21 cellular contexts compared by ENCODE assay signal in the genomic region with DNA sequence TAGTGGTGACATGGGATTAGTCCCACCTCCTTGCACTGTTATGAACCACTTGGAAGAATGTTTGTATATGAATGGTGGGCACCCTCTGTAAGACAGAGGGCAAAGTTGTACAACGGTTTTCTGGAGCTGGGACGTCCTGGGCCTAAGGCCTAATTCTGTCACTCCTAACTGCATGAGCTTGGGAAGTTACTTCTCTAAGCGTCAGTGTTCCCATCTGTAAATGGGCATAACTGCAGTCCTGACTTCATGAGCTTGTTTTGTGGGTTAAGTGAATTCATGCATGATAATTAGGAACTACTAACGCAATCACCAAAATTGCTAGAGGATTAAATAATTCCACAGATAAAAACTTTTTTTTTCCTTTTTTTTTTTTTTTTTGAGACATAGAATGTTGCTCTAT. TPM values are rescaled to one million over a fixed set of nuclear protein-coding genes. Genes with fewer than 3 reads are reported as not detected.
A peak's percentile ranks its signal among the peaks of the same experiment; 100 is the strongest.
DNase-seq lines count a peak whose midpoint lies in the region; ATAC-seq and TF ChIP-seq lines count a peak whose summit lies in the region.
"Had no signal": no experiment of that assay in that cellular context is flagged by ENCODE, and none has a peak within 500 bp of the region (broad histone marks: within the 10 kb centered on the region; RNA-seq: fewer than 3 reads in every experiment).

No MANE protein-coding gene starts in this region.

- H3K4me3 ChIP-seq in adipocyte (ENCODE audit: low read length), result peak overlapping the region; percentile 95

- peaks cover 6% of the 10 kb centered on the region for H3K36me3 ChIP-seq in adipocyte (ENCODE audit: control insufficient read depth, insufficient read depth, low read length, severe bottlenecking)
- H3K36me3 ChIP-seq: ascending aorta, BE2C, esophagus squamous epithelium had no signal

- H3K4me1 Mint-ChIP-seq in activated naive CD8-positive, alpha-beta T cell (ENCODE audit: low read depth), result peaks cover 11% of the 10 kb centered on the region
- H3K4me1 Mint-ChIP-seq in activated naive CD8-positive, alpha-beta T cell treated with anti-CD3 and anti-CD28 coated beads for 36 hours, result peaks cover 14% of the 10 kb centered on the region
- peaks cover 9 to 12% of the 10 kb centered on the region in 2 donors for H3K4me1 Mint-ChIP-seq in immature natural killer cell
- peaks cover 27% of the 10 kb centered on the region for H3K4me1 Mint-ChIP-seq in progenitor cell of endocrine pancreas (ENCODE audit: low read depth)

- no peak for ATAC-seq in HG03571 (IDR thresholded peaks at IDR 0.05; ENCODE audit: unreplicated experiment)
- ATAC-seq: A549 had no signal

- peak overlapping the region; percentile 35 for H3K4me3 Mint-ChIP-seq in activated naive CD8-positive, alpha-beta T cell
- H3K4me3 Mint-ChIP-seq in activated naive CD8-positive, alpha-beta T cell treated with anti-CD3 and anti-CD28 coated beads for 36 hours, result no peak overlapping the region
- peak overlapping the region in 3 of 5 donors; percentile 13 to 51 (median 21) for H3K4me3 Mint-ChIP-seq in immature natural killer cell
- peak overlapping the region; percentile 98 for H3K4me3 Mint-ChIP-seq in progenitor cell of endocrine pancreas (ENCODE audit: low read depth)

- no peak overlapping the region for H3K27ac Mint-ChIP-seq in activated naive CD8-positive, alpha-beta T cell
- no peak overlapping the region for H3K27ac Mint-ChIP-seq in activated naive CD8-positive, alpha-beta T cell treated with anti-CD3 and anti-CD28 coated beads for 36 hours
- no peak overlapping the region for H3K27ac Mint-ChIP-seq in immature natural killer cell
- H3K27ac Mint-ChIP-seq in progenitor cell of endocrine pancreas, result no peak overlapping the region
- H3K27ac Mint-ChIP-seq: activated naive CD4-positive, alpha-beta T cell treated with anti-CD3 and anti-CD28 coated beads for 36 hours had no signal

- H3K9ac ChIP-seq in adipocyte (ENCODE audit: low read length), result peak overlapping the region; percentile 98

- no peaks in the 10 kb centered on the region for H3K9me3 Mint-ChIP-seq in activated naive CD8-positive, alpha-beta T cell (ENCODE audit: low read depth)
- no peaks in the 10 kb centered on the region for H3K9me3 Mint-ChIP-seq in activated naive CD8-positive, alpha-beta T cell treated with anti-CD3 and anti-CD28 coated beads for 36 hours
- H3K9me3 Mint-ChIP-seq in immature natural killer cell (no peaks in the 10 kb centered on the region), progenitor cell of endocrine pancreas (ENCODE audit: low read depth) (no peaks in the 10 kb centered on the region)
- H3K9me3 Mint-ChIP-seq: activated naive CD4-positive, alpha-beta T cell treated with anti-CD3 and anti-CD28 coated beads for 36 hours; IgD-negative memory B cell had no signal

- no peaks in the 10 kb centered on the region for H3K9me3 ChIP-seq in adipocyte (ENCODE audit: control insufficient read depth, low read length)
- H3K9me3 ChIP-seq: A549, ascending aorta, BE2C, esophagus squamous epithelium, SK-N-SH had no signal

- H3K4me1 ChIP-seq in adipocyte (ENCODE audit: control insufficient read depth, insufficient read depth, low read length), result peaks cover 56% of the 10 kb centered on the region
- H3K4me1 ChIP-seq: BE2C had no signal

- no peak for TF ChIP-seq CTCF in progenitor cell of endocrine pancreas (IDR thresholded peaks at IDR 0.05; ENCODE audit: unreplicated experiment)

- DNase-seq in activated naive CD8-positive, alpha-beta T cell treated with anti-CD3 and anti-CD28 coated beads for 36 hours, result no peak
- DNase-seq in adipocyte (ENCODE audit: low read depth) (no peak), immature natural killer cell (no peak), progenitor cell of endocrine pancreas (ENCODE audit: low spot score, unreplicated experiment) (no peak), HPDE6-E6E7 (ENCODE audit: extremely low spot score) (no peak), SKM-1 treated with dmso at 0.1 percent for 144 hours (lab: John Stamatoyannopoulos, UW; ENCODE audit: unreplicated experiment) (no peak)
- DNase-seq: activated naive CD4-positive, alpha-beta T cell treated with anti-CD3 and anti-CD28 coated beads for 36 hours; activated T-cell treated with anti-CD3 and anti-CD28 coated beads, Interleukin-2, amount 50 U/mL, for 48 hours; BE2C; effector memory CD4-positive, alpha-beta T cell; esophagus squamous epithelium; GOT3; NCI-H1417 treated with DMSO at 0.1 percent for 48 hours; NCI-H524 treated with DMSO at 0.1 percent for 48 hours; SK-N-SH; T1000 had no signal

- H3K36me3 Mint-ChIP-seq in activated naive CD8-positive, alpha-beta T cell, result no peaks in the 10 kb centered on the region
- no peaks in the 10 kb centered on the region for H3K36me3 Mint-ChIP-seq in activated naive CD8-positive, alpha-beta T cell treated with anti-CD3 and anti-CD28 coated beads for 36 hours
- no peaks in the 10 kb centered on the region for H3K36me3 Mint-ChIP-seq in immature natural killer cell
- no peaks in the 10 kb centered on the region for H3K36me3 Mint-ChIP-seq in progenitor cell of endocrine pancreas (ENCODE audit: insufficient read depth)

- peaks cover 3% of the 10 kb centered on the region for H3K27me3 Mint-ChIP-seq in activated naive CD8-positive, alpha-beta T cell
- H3K27me3 Mint-ChIP-seq in activated naive CD8-positive, alpha-beta T cell treated with anti-CD3 and anti-CD28 coated beads for 36 hours, result peaks cover 8% of the 10 kb centered on the region
- H3K27me3 Mint-ChIP-seq in immature natural killer cell (ENCODE audit: low read depth in 3 of 3), result peaks cover 10 to 17% (median 13%) of the 10 kb centered on the region in 3 donors
- H3K27me3 Mint-ChIP-seq in progenitor cell of endocrine pancreas, result no peaks in the 10 kb centered on the region

- H3K27me3 ChIP-seq in adipocyte (replicated peaks; ENCODE audit: control insufficient read depth, insufficient read depth, low read length), result no peaks in the 10 kb centered on the region
- H3K27me3 ChIP-seq: ascending aorta, BE2C, esophagus squamous epithelium had no signal

RNA-seq across cellular contexts. Expression of a gene that starts 1.8 kb away (rescaled TPM):
- 1 to 10 TPM; 8.8 to 9.0 TPM for total RNA-seq in activated naive CD8-positive, alpha-beta T cell treated with anti-CD3 and anti-CD28 coated beads for 36 hours
- under 1 TPM in 1 of 3 donors, not detected in 2; 0.27 TPM for polyA plus RNA-seq in immature natural killer cell
- 85.1 and 87.9 TPM in 2 replicates for total RNA-seq in progenitor cell of endocrine pancreas

RNA-seq across cellular contexts. Expression of a gene that starts 2.6 kb away (rescaled TPM):
- total RNA-seq in activated naive CD8-positive, alpha-beta T cell treated with anti-CD3 and anti-CD28 coated beads for 36 hours, result 1 to 10 TPM; 1.2 to 1.3 TPM
- polyA plus RNA-seq in immature natural killer cell, result not detected
- total RNA-seq in progenitor cell of endocrine pancreas, result 26.9 and 28.0 TPM in 2 replicates
- polyA plus RNA-seq: IgD-negative memory B cell had no signal

Comparison
In these comparisons a context has a peak if more than half of its experiments do, and no peak if none do; other contexts are left out.
1. RNA of a gene that starts 2.6 kb away (total RNA-seq): 26.9 to 28.0 TPM in progenitor cell of endocrine pancreas; 1.2 to 1.3 TPM in activated naive CD8-positive, alpha-beta T cell treated with anti-CD3 and anti-CD28 coated beads for 36 hours; every median in the first group is over 10 times any median in the second.